Comparison of ENCODE assay signal across 8 cellular contexts in the genomic region with DNA sequence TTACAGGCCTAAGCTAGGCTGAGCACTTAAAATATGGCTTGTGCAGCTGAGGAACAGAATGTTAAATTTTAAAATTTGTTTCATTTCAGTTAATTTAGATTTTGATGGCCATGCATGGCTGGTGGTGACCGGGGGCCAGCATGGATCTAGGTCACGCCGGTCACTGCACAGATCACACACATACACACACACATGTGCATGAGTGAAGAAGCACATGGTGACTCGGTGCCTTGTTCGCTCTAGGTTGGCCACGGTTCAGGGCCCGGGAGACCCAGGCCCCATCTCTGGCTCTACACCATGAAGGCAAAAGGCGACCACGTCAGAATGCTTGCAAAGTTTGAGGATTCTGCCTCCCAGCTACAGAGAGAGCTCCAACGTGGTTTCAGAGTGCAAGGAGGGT. TPM values are rescaled to one million over a fixed set of nuclear protein-coding genes. Genes with fewer than 3 reads are reported as not detected.
"Had no signal": no experiment of that assay in that cellular context is flagged by ENCODE, and none has a peak within 500 bp of the region (broad histone marks: within the 10 kb centered on the region; RNA-seq: fewer than 3 reads in every experiment).

No MANE protein-coding gene starts in this region.

- H3K4me3 ChIP-seq: GM12878 had no signal

- ATAC-seq: GM12878 had no signal

- FAIRE-seq: G401.6, GM12878, GM12891, GM12892, GM18507, GM19239 had no signal

- DNase-seq: GDM1, GF-D8 had no signal

RNA-seq across cellular contexts. Expression of gene ZFR2, which starts 28.0 kb away (rescaled TPM):
- polyA plus RNA-seq: GM12878 had no signal
